In the genomic region with DNA sequence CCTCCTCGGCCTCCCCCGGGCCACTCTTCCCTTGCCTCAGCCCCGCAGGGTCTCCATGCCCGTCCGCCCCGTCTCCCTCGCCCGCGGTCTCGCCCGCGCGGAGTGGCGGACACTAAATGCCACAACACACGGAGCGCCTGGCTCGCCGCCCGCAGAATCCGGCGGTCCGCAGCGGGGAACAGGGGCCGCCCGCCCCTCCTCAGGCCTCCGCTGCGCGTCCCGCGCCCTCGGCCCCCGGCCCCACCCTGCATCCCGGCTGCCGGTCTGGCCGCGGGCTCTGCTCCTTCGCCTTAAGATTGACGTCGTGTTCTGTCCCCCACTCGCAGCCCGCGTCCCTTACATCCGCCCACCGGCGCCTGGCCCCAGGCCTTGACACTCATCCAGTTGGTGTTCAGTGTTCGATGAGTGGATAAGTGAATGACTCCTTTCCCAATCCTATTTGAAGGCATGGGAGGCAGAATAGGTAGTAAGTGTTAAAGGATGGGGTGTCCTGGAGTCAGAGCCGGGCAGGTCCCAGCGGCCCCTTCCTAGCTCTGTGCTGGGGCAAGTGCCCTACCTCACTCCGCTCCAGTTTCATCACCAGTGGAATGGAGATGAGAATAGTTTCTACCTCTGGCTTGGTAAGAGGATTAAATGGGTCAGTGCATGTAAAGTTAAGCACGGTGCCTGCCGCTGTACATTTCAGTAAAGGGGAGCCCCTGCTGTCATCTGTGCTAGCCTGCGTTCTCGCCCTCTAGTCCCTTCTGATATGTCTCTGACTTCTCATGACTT, we compare ENCODE assay signal across 8 cellular contexts. TPM values are rescaled to one million over a fixed set of nuclear protein-coding genes. Genes with fewer than 3 reads are reported as not detected.
DNase-seq lines count a peak whose midpoint lies in the region; ATAC-seq and TF ChIP-seq lines count a peak whose summit lies in the region.

No MANE protein-coding gene starts in this region.

- H3K4me3 ChIP-seq in KMS-11 (IDR thresholded peaks at IDR 0.05; ENCODE audit: insufficient read depth, low read depth, low read length) (no peak overlapping the region), fibroblast of mammary gland (ENCODE audit: control insufficient read depth, low read depth, low read length) (peak overlapping the region; percentile 95)

- H3K27me3 Mint-ChIP-seq in activated CD8-positive, alpha-beta memory T cell treated with anti-CD3 and anti-CD28 coated beads, Interleukin-2, amount 10 ng/mL, durations not matched to agents 7 days and 5 days, result no peaks in the 10 kb centered on the region
- no peaks in the 10 kb centered on the region for H3K27me3 Mint-ChIP-seq in nephron (ENCODE audit: low read depth)
- H3K27me3 Mint-ChIP-seq in type B pancreatic cell, result no peaks in the 10 kb centered on the region

- H2AFZ ChIP-seq in KMS-11 (ENCODE audit: low read depth), result peak overlapping the region; percentile 92

- peaks cover 33% of the 10 kb centered on the region for H3K4me1 ChIP-seq in KMS-11 (ENCODE audit: low read depth, poor library complexity, severe bottlenecking)

- CTCF ChIA-PET in activated CD8-positive, alpha-beta memory T cell treated with anti-CD3 and anti-CD28 coated beads, Interleukin-2, amount 10 ng/mL, durations not matched to agents 7 days and 5 days (lab: Charles Lee), result interaction anchor here (0.8 to 1.6 kb wide), 6 partner anchors 12 to 75 kb away, joined by 3 to 7 read pairs (median 3); a partner anchor contains a TSS

- no peaks in the 10 kb centered on the region for H4K20me1 ChIP-seq in KMS-11 (ENCODE audit: insufficient read depth)

- no peaks in the 10 kb centered on the region for H3K27me3 ChIP-seq in KMS-11 (ENCODE audit: insufficient read depth, low read depth)

- DNase-seq in GM04503 (ENCODE audit: low read depth) (peak; percentile 12), fibroblast of mammary gland (ENCODE audit: low read depth) (peak; percentile 57), type B pancreatic cell (ENCODE audit: extremely low spot score, unreplicated experiment) (no peak), NCI-H2196 treated with DMSO at 0.1 percent for 48 hours (lab: John Stamatoyannopoulos, UW; ENCODE audit: unreplicated experiment) (no peak)
- DNase-seq in activated CD8-positive, alpha-beta memory T cell treated with anti-CD3 and anti-CD28 coated beads, Interleukin-2, amount 10 ng/mL, durations not matched to agents 7 days and 5 days, result peak; percentile 54

- H3K79me2 ChIP-seq in KMS-11 (ENCODE audit: insufficient read depth, low read depth), result peaks cover 45% of the 10 kb centered on the region; the same call in 1 of the 2 replicates

- peaks cover 35% of the 10 kb centered on the region for H3K4me1 Mint-ChIP-seq in activated CD8-positive, alpha-beta memory T cell treated with anti-CD3 and anti-CD28 coated beads, Interleukin-2, amount 10 ng/mL, durations not matched to agents 7 days and 5 days
- H3K4me1 Mint-ChIP-seq in nephron, result peaks cover 11% of the 10 kb centered on the region
- peaks cover 5% of the 10 kb centered on the region for H3K4me1 Mint-ChIP-seq in type B pancreatic cell (ENCODE audit: unreplicated experiment)

- H3K27ac Mint-ChIP-seq in activated CD8-positive, alpha-beta memory T cell treated with anti-CD3 and anti-CD28 coated beads, Interleukin-2, amount 10 ng/mL, durations not matched to agents 7 days and 5 days, result peak overlapping the region; percentile 69
- H3K27ac Mint-ChIP-seq in nephron (peak overlapping the region; percentile 56 to 92 (median 82)), type B pancreatic cell (peak overlapping the region; percentile 92)

- H3K9ac ChIP-seq in KMS-11, result peak overlapping the region; percentile 57

- ATAC-seq in GM21717 (IDR thresholded peaks at IDR 0.05; ENCODE audit: unreplicated experiment), result peak; percentile 17
- peak; percentile 32 for ATAC-seq in activated CD8-positive, alpha-beta memory T cell treated with anti-CD3 and anti-CD28 coated beads, Interleukin-2, amount 10 ng/mL, durations not matched to agents 7 days and 5 days

- no peak overlapping the region for H3K4me3 Mint-ChIP-seq in activated CD8-positive, alpha-beta memory T cell treated with anti-CD3 and anti-CD28 coated beads, Interleukin-2, amount 10 ng/mL, durations not matched to agents 7 days and 5 days
- H3K4me3 Mint-ChIP-seq in nephron (no peak overlapping the region), type B pancreatic cell (no peak overlapping the region)

- no peaks in the 10 kb centered on the region for H3K9me3 Mint-ChIP-seq in activated CD8-positive, alpha-beta memory T cell treated with anti-CD3 and anti-CD28 coated beads, Interleukin-2, amount 10 ng/mL, durations not matched to agents 7 days and 5 days (ENCODE audit: low read depth)
- H3K9me3 Mint-ChIP-seq in nephron (no peaks in the 10 kb centered on the region), type B pancreatic cell (no peaks in the 10 kb centered on the region)

- H3K36me3 Mint-ChIP-seq in activated CD8-positive, alpha-beta memory T cell treated with anti-CD3 and anti-CD28 coated beads, Interleukin-2, amount 10 ng/mL, durations not matched to agents 7 days and 5 days, result peaks cover 5% of the 10 kb centered on the region
- H3K36me3 Mint-ChIP-seq in nephron (ENCODE audit: low read depth), result no peaks in the 10 kb centered on the region
- peaks cover 3% of the 10 kb centered on the region for H3K36me3 Mint-ChIP-seq in type B pancreatic cell

- TF ChIP-seq CTCF in KMS-11 (conservative IDR thresholded peaks at IDR 0.05; ENCODE audit: low read depth, low read length) (no peak), fibroblast of mammary gland (conservative IDR thresholded peaks at IDR 0.05; ENCODE audit: control insufficient read depth, insufficient read depth, low read depth, low read length) (no peak), nephron (IDR thresholded peaks at IDR 0.05; ENCODE audit: unreplicated experiment in 3 of 3) (no peak), type B pancreatic cell (conservative IDR thresholded peaks at IDR 0.05) (no peak)

- H3K4me2 ChIP-seq in KMS-11, result peak overlapping the region; percentile 79

- H3K36me3 ChIP-seq in KMS-11 (ENCODE audit: insufficient read depth), result no peaks in the 10 kb centered on the region

- H3K27ac ChIP-seq in KMS-11, result peak overlapping the region; percentile 35; the same call in 1 of the 2 replicates

RNA-seq across cellular contexts. Expression of a gene that starts 0.6 kb away (rescaled TPM):
- 10 to 100 TPM; 10.3 to 13.1 TPM for total RNA-seq in activated CD8-positive, alpha-beta memory T cell treated with anti-CD3 and anti-CD28 coated beads, Interleukin-2, amount 10 ng/mL, durations not matched to agents 7 days and 5 days
- total RNA-seq in type B pancreatic cell (ENCODE audit: low replicate concordance), result 25.5 and 31.0 TPM in 2 replicates

RNA-seq across cellular contexts. Expression of a gene that starts 0.7 kb away (rescaled TPM):
- 10 to 100 TPM; 34.1 to 38.9 TPM for total RNA-seq in activated CD8-positive, alpha-beta memory T cell treated with anti-CD3 and anti-CD28 coated beads, Interleukin-2, amount 10 ng/mL, durations not matched to agents 7 days and 5 days
- total RNA-seq in type B pancreatic cell (ENCODE audit: low replicate concordance), result 29.5 and 34.2 TPM in 2 replicates

RNA-seq across cellular contexts. Expression of a gene that starts 43.8 kb away (rescaled TPM):
- total RNA-seq in activated CD8-positive, alpha-beta memory T cell treated with anti-CD3 and anti-CD28 coated beads, Interleukin-2, amount 10 ng/mL, durations not matched to agents 7 days and 5 days, result 10 to 100 TPM; 11.9 to 13.5 TPM
- 10.8 and 16.4 TPM in 2 replicates for total RNA-seq in type B pancreatic cell (ENCODE audit: low replicate concordance)

RNA-seq across cellular contexts. Expression of a gene that starts 58.4 kb away (rescaled TPM):
- 1 to 10 TPM; 3.2 to 3.6 TPM for total RNA-seq in activated CD8-positive, alpha-beta memory T cell treated with anti-CD3 and anti-CD28 coated beads, Interleukin-2, amount 10 ng/mL, durations not matched to agents 7 days and 5 days
- 17.7 and 26.3 TPM in 2 replicates for total RNA-seq in type B pancreatic cell (ENCODE audit: low replicate concordance)

Comparison
In these comparisons a context has a peak if more than half of its experiments do, and no peak if none do; other contexts are left out.
1. DNase-seq: peak in GM04503 (single experiment), activated CD8-positive, alpha-beta memory T cell treated with anti-CD3 and anti-CD28 coated beads, Interleukin-2, amount 10 ng/mL, durations not matched to agents 7 days and 5 days (single experiment) and fibroblast of mammary gland (single experiment); none in type B pancreatic cell (single experiment) and NCI-H2196 treated with DMSO at 0.1 percent for 48 hours (single experiment).
2. Peak in every context shown above with its lines, with median percentiles within 50 percentile points of each other: H3K27ac Mint-ChIP-seq.